ENCODE assay signal across 10 cellular contexts in the genomic region with DNA sequence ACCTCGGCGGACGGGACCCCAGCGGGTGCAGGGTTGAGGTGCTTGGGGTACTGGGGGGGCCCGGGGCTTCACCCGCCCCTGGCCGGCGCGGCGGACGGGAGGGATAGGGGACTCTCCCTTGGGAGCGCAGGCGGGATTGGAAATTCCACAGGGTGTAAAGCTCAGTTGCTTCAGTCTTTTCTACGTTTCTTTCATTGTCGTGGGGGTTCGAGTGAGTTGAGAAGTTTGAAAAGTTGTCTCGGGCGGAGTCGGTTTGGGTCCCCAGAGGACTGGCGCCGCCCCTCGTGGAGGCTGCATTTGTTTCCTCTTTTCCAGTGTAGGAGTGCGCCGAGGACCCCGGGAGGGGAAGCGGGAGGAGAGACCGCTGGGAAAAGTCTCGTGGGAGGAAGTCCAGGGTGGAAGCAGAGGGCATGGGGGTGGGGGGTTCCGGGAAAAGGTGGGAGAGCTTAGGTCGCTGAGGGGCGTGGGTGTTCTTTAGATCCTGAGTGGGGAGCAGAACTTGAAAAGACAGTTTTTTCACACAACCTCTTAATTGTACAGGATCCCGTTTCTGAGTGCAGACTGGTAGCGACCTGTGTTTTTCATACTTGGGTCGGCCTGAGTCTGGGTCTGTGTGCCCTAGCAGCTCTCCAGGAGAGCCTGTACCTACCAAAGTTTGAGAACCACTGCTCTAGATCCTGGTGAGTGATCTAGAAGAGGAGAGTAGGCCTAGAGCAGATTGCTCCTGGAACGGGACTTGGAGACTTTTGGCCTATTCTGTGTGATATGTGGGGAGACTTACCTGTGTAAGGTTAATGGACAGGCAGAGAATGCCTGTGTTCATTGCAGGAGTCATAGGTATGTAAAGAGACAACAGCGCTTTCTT. TPM values are rescaled to one million over a fixed set of nuclear protein-coding genes. Genes with fewer than 3 reads are reported as not detected.
DNase-seq lines count a peak whose midpoint lies in the region; ATAC-seq and TF ChIP-seq lines count a peak whose summit lies in the region.
"Had no signal": no experiment of that assay in that cellular context is flagged by ENCODE, and none has a peak within 500 bp of the region (broad histone marks: within the 10 kb centered on the region; RNA-seq: fewer than 3 reads in every experiment).

No MANE protein-coding gene starts in this region.

- intact Hi-C loops in sigmoid colon (cut with DNase I), result no loop called here

- in situ Hi-C loops in astrocyte of the cerebellum (cut with HindIII; ENCODE audit: low sequenced_read_pairs), result no loop called here

- H3K27ac ChIP-seq in sigmoid colon, result no peak overlapping the region

- no peak for ATAC-seq in HG02884 (IDR thresholded peaks at IDR 0.05; ENCODE audit: unreplicated experiment)

- TF ChIP-seq POLR2A in sigmoid colon (IDR thresholded peaks at IDR 0.05), result no peak

- no peak for TF ChIP-seq CTCF in HFF-Myc (IDR thresholded peaks at IDR 0.05; ENCODE audit: low read depth, low read length, missing control alignments)
- no peak for TF ChIP-seq CTCF in astrocyte of the cerebellum (IDR thresholded peaks at IDR 0.05; ENCODE audit: low read depth, low read length, missing control alignments)
- TF ChIP-seq CTCF in sigmoid colon (IDR thresholded peaks at IDR 0.05), result no peak
- no peak for TF ChIP-seq CTCF in BE2C (IDR thresholded peaks at IDR 0.05; ENCODE audit: low read depth, low read length)

- H3K27me3 ChIP-seq in sigmoid colon, result peaks cover 0 to 32% (median 5%) of the 10 kb centered on the region in 3 donors
- H3K27me3 ChIP-seq in BE2C, result peaks cover 8% of the 10 kb centered on the region; the same call in 1 of the 2 replicates

- DNase-seq in HFF-Myc (ENCODE audit: extremely low read depth, low read depth) (no peak), astrocyte of the cerebellum (ENCODE audit: low read depth) (no peak), sigmoid colon (no peak), BE2C (no peak), cerebellar nuclear complex (lab: John Stamatoyannopoulos, UW) (no peak), inferior parietal cortex (ENCODE audit: extremely low spot score) (no peak)
- DNase-seq: SIG-M5; stimulated activated CD4-positive, alpha-beta T cell treated with anti-CD3 and anti-CD28 coated beads, Interleukin-2, amount 100 ng/mL, for 48 hours had no signal

- peak overlapping the region; percentile 62 for H3K4me3 ChIP-seq in HFF-Myc (replicated peaks; ENCODE audit: low read depth, low read length)
- H3K4me3 ChIP-seq in astrocyte of the cerebellum (ENCODE audit: low read depth, low read length), result peak overlapping the region; percentile 61
- peak overlapping the region; percentile 62 for H3K4me3 ChIP-seq in iPS-11a (ENCODE audit: low read depth, low read length)
- H3K4me3 ChIP-seq in sigmoid colon, result peak overlapping the region in 3 of 4 donors; percentile 20 to 38 (median 34)
- H3K4me3 ChIP-seq in BE2C (ENCODE audit: low read depth, low read length), result no peak overlapping the region

- H3K4me1 ChIP-seq in sigmoid colon (peaks cover 0 to 12% (median 5%) of the 10 kb centered on the region in 4 donors), BE2C (no peaks in the 10 kb centered on the region)

- H3K9me3 ChIP-seq in sigmoid colon, result no peaks in the 10 kb centered on the region
- no peaks in the 10 kb centered on the region for H3K9me3 ChIP-seq in BE2C

- TF ChIP-seq EP300 in sigmoid colon (IDR thresholded peaks at IDR 0.05), result no peak

- 3 to 8% methylated on average over 36 of the region's 36 CpGs for WGBS in sigmoid colon, 2 donors

- H3K36me3 ChIP-seq in sigmoid colon (no peaks in the 10 kb centered on the region), BE2C (no peaks in the 10 kb centered on the region)

RNA-seq across cellular contexts. Expression of a gene that starts 0.5 kb away (rescaled TPM):
- total RNA-seq in sigmoid colon, result under 1 TPM in 1 of 4 donors, not detected in 3; under 0.01 TPM
- 1 to 10 TPM; 3.5 to 5.1 (median 4.8) TPM for polyA plus RNA-seq in sigmoid colon
- not detected for polyA plus RNA-seq in BE2C (2012; ENCODE audit: insufficient read depth, insufficient read length, low read depth)
